ENCODE assay signal across 1 cellular context in the genomic region with DNA sequence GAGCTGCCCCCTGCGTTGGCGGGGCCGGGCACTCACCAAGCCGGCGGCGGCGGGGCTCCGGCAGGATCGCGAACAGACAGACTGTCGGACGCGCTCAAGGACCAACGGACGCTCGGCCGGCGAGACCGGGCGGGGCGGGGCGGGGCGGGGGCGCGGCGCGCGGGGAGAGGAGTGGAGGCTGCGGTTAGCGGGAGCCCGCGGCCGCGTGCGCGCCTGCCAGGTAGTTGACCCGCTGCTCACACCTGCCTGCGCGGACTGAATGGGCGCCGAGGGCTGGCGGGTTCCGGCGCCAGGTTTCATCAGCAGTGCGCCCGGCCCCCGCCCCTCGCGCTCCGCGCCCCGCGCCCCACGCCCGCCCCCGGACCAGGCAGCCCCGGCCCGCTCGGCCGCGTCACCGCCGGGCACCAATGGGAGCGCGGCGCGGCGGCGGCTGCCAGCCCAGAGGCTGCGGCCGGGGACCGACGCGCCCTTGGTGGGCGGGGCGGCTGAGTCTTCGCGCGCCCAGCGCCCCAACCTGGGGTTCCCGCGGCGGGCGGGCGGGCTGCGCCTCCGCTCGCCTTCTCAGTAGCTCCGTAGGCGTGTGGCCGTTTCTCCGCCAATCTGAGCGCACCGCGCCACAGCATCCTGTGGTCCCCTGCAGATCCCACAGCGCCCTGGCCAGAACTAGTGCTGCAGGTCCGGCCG.
TF ChIP-seq lines count a peak whose summit lies in the region.

A gene (minus strand): TSS at position 309 of the 684 bp plus-strand sequence. CDS start 59,500 bp downstream, outside the sequence.

TF ChIP-seq in HepG2, 621 proteins besides CTCF, POLR2A, EP300 and RAD21 (continued from another document and continues in another):
- no peak for TF ChIP-seq ZNF878 (CRISPR knock-in tag; IDR thresholded peaks at IDR 0.05)
- no peak for TF ChIP-seq ZNF34 (CRISPR knock-in tag; IDR thresholded peaks at IDR 0.05; ENCODE audit: borderline replicate concordance)
- TF ChIP-seq, protein P1, sequence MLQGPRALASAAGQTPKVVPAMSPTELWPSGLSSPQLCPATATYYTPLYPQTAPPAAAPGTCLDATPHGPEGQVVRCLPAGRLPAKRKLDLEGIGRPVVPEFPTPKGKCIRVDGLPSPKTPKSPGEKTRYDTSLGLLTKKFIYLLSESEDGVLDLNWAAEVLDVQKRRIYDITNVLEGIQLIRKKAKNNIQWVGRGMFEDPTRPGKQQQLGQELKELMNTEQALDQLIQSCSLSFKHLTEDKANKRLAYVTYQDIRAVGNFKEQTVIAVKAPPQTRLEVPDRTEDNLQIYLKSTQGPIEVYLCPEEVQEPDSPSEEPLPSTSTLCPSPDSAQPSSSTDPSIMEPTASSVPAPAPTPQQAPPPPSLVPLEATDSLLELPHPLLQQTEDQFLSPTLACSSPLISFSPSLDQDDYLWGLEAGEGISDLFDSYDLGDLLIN (CRISPR knock-in tag; IDR thresholded peaks at IDR 0.05; ENCODE audit: borderline replicate concordance) = peak; percentile 18; the same call in 1 of the 2 replicates
- peak; percentile 78 for TF ChIP-seq HNRNPLL (IDR thresholded peaks at IDR 0.05; ENCODE audit: low read depth, low read length, poor library complexity, severe bottlenecking)
- TF ChIP-seq, protein P2, sequence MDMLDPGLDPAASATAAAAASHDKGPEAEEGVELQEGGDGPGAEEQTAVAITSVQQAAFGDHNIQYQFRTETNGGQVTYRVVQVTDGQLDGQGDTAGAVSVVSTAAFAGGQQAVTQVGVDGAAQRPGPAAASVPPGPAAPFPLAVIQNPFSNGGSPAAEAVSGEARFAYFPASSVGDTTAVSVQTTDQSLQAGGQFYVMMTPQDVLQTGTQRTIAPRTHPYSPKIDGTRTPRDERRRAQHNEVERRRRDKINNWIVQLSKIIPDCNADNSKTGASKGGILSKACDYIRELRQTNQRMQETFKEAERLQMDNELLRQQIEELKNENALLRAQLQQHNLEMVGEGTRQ (IDR thresholded peaks at IDR 0.05; ENCODE audit: low read depth, low read length) = no peak
- TF ChIP-seq, protein P2 (CRISPR knock-in tag; IDR thresholded peaks at IDR 0.05; ENCODE audit: borderline replicate concordance) = no peak
- TF ChIP-seq ONECUT2 (CRISPR knock-in tag; IDR thresholded peaks at IDR 0.05) = no peak
- TF ChIP-seq JUND (CRISPR knock-in tag; IDR thresholded peaks at IDR 0.05) = no peak
- TF ChIP-seq, protein P3, sequence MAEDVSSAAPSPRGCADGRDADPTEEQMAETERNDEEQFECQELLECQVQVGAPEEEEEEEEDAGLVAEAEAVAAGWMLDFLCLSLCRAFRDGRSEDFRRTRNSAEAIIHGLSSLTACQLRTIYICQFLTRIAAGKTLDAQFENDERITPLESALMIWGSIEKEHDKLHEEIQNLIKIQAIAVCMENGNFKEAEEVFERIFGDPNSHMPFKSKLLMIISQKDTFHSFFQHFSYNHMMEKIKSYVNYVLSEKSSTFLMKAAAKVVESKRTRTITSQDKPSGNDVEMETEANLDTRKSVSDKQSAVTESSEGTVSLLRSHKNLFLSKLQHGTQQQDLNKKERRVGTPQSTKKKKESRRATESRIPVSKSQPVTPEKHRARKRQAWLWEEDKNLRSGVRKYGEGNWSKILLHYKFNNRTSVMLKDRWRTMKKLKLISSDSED (CRISPR knock-in tag; IDR thresholded peaks at IDR 0.05) = no peak
- no peak for TF ChIP-seq ZNF7 (CRISPR knock-in tag; IDR thresholded peaks at IDR 0.05)
- TF ChIP-seq PPARG (CRISPR knock-in tag; conservative IDR thresholded peaks at IDR 0.05) = no peak
- no peak for TF ChIP-seq ATM (IDR thresholded peaks at IDR 0.05; ENCODE audit: borderline replicate concordance)
- TF ChIP-seq, protein P4, sequence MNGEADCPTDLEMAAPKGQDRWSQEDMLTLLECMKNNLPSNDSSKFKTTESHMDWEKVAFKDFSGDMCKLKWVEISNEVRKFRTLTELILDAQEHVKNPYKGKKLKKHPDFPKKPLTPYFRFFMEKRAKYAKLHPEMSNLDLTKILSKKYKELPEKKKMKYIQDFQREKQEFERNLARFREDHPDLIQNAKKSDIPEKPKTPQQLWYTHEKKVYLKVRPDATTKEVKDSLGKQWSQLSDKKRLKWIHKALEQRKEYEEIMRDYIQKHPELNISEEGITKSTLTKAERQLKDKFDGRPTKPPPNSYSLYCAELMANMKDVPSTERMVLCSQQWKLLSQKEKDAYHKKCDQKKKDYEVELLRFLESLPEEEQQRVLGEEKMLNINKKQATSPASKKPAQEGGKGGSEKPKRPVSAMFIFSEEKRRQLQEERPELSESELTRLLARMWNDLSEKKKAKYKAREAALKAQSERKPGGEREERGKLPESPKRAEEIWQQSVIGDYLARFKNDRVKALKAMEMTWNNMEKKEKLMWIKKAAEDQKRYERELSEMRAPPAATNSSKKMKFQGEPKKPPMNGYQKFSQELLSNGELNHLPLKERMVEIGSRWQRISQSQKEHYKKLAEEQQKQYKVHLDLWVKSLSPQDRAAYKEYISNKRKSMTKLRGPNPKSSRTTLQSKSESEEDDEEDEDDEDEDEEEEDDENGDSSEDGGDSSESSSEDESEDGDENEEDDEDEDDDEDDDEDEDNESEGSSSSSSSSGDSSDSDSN (CRISPR knock-in tag; IDR thresholded peaks at IDR 0.05) = no peak
- TF ChIP-seq BORCS8-MEF2B (CRISPR knock-in tag; IDR thresholded peaks at IDR 0.05) = no peak
- no peak for TF ChIP-seq FOXA1 (IDR thresholded peaks at IDR 0.05)
- TF ChIP-seq FOXA1 (CRISPR knock-in tag; IDR thresholded peaks at IDR 0.05) = no peak
- TF ChIP-seq ZNF614 (CRISPR knock-in tag; IDR thresholded peaks at IDR 0.05; ENCODE audit: borderline replicate concordance) = no peak
- TF ChIP-seq, protein P5, sequence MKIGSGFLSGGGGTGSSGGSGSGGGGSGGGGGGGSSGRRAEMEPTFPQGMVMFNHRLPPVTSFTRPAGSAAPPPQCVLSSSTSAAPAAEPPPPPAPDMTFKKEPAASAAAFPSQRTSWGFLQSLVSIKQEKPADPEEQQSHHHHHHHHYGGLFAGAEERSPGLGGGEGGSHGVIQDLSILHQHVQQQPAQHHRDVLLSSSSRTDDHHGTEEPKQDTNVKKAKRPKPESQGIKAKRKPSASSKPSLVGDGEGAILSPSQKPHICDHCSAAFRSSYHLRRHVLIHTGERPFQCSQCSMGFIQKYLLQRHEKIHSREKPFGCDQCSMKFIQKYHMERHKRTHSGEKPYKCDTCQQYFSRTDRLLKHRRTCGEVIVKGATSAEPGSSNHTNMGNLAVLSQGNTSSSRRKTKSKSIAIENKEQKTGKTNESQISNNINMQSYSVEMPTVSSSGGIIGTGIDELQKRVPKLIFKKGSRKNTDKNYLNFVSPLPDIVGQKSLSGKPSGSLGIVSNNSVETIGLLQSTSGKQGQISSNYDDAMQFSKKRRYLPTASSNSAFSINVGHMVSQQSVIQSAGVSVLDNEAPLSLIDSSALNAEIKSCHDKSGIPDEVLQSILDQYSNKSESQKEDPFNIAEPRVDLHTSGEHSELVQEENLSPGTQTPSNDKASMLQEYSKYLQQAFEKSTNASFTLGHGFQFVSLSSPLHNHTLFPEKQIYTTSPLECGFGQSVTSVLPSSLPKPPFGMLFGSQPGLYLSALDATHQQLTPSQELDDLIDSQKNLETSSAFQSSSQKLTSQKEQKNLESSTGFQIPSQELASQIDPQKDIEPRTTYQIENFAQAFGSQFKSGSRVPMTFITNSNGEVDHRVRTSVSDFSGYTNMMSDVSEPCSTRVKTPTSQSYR (CRISPR knock-in tag; IDR thresholded peaks at IDR 0.05; ENCODE audit: borderline replicate concordance) = no peak
- no peak for TF ChIP-seq SMAD1 (CRISPR knock-in tag; IDR thresholded peaks at IDR 0.05; ENCODE audit: borderline replicate concordance, low read depth)
- TF ChIP-seq ZNF292 (CRISPR knock-in tag; IDR thresholded peaks at IDR 0.05; ENCODE audit: borderline replicate concordance, low read depth) = no peak
- TF ChIP-seq, protein P6, sequence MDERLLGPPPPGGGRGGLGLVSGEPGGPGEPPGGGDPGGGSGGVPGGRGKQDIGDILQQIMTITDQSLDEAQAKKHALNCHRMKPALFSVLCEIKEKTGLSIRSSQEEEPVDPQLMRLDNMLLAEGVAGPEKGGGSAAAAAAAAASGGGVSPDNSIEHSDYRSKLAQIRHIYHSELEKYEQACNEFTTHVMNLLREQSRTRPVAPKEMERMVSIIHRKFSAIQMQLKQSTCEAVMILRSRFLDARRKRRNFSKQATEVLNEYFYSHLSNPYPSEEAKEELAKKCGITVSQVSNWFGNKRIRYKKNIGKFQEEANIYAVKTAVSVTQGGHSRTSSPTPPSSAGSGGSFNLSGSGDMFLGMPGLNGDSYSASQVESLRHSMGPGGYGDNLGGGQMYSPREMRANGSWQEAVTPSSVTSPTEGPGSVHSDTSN (CRISPR knock-in tag; IDR thresholded peaks at IDR 0.05) = no peak
- TF ChIP-seq GABPB1 (CRISPR knock-in tag; IDR thresholded peaks at IDR 0.05) = peak; percentile 46; the same call in 1 of the 2 replicates
- TF ChIP-seq, protein P7, sequence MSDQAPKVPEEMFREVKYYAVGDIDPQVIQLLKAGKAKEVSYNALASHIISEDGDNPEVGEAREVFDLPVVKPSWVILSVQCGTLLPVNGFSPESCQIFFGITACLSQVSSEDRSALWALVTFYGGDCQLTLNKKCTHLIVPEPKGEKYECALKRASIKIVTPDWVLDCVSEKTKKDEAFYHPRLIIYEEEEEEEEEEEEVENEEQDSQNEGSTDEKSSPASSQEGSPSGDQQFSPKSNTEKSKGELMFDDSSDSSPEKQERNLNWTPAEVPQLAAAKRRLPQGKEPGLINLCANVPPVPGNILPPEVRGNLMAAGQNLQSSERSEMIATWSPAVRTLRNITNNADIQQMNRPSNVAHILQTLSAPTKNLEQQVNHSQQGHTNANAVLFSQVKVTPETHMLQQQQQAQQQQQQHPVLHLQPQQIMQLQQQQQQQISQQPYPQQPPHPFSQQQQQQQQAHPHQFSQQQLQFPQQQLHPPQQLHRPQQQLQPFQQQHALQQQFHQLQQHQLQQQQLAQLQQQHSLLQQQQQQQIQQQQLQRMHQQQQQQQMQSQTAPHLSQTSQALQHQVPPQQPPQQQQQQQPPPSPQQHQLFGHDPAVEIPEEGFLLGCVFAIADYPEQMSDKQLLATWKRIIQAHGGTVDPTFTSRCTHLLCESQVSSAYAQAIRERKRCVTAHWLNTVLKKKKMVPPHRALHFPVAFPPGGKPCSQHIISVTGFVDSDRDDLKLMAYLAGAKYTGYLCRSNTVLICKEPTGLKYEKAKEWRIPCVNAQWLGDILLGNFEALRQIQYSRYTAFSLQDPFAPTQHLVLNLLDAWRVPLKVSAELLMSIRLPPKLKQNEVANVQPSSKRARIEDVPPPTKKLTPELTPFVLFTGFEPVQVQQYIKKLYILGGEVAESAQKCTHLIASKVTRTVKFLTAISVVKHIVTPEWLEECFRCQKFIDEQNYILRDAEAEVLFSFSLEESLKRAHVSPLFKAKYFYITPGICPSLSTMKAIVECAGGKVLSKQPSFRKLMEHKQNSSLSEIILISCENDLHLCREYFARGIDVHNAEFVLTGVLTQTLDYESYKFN (CRISPR knock-in tag; conservative IDR thresholded peaks at IDR 0.05) = no peak
- TF ChIP-seq POLR2AphosphoS5 (IDR thresholded peaks at IDR 0.05; ENCODE audit: low read depth, low read length) = 0 out of 2 replicates have a peak, but pooled peaks have one; percentile 33
- no peak for TF ChIP-seq ZBTB7B (CRISPR knock-in tag; IDR thresholded peaks at IDR 0.05)
- TF ChIP-seq HMGA1 (CRISPR knock-in tag; conservative IDR thresholded peaks at IDR 0.05) = no peak
- no peak for TF ChIP-seq MBNL3 (CRISPR knock-in tag; conservative IDR thresholded peaks at IDR 0.05)
- TF ChIP-seq, protein P8, sequence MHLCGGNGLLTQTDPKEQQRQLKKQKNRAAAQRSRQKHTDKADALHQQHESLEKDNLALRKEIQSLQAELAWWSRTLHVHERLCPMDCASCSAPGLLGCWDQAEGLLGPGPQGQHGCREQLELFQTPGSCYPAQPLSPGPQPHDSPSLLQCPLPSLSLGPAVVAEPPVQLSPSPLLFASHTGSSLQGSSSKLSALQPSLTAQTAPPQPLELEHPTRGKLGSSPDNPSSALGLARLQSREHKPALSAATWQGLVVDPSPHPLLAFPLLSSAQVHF (CRISPR knock-in tag; IDR thresholded peaks at IDR 0.05) = no peak
- no peak for TF ChIP-seq ZNF652 (CRISPR knock-in tag; IDR thresholded peaks at IDR 0.05; ENCODE audit: borderline replicate concordance, low read depth)
- TF ChIP-seq, protein P9, sequence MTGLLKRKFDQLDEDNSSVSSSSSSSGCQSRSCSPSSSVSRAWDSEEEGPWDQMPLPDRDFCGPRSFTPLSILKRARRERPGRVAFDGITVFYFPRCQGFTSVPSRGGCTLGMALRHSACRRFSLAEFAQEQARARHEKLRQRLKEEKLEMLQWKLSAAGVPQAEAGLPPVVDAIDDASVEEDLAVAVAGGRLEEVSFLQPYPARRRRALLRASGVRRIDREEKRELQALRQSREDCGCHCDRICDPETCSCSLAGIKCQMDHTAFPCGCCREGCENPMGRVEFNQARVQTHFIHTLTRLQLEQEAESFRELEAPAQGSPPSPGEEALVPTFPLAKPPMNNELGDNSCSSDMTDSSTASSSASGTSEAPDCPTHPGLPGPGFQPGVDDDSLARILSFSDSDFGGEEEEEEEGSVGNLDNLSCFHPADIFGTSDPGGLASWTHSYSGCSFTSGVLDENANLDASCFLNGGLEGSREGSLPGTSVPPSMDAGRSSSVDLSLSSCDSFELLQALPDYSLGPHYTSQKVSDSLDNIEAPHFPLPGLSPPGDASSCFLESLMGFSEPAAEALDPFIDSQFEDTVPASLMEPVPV (CRISPR knock-in tag; IDR thresholded peaks at IDR 0.05) = no peak
- no peak for TF ChIP-seq DMAP1 (CRISPR knock-in tag; IDR thresholded peaks at IDR 0.05)
- no peak for TF ChIP-seq POLR2AphosphoS2 (IDR thresholded peaks at IDR 0.05; ENCODE audit: low read depth, low read length)
- TF ChIP-seq, protein P10, sequence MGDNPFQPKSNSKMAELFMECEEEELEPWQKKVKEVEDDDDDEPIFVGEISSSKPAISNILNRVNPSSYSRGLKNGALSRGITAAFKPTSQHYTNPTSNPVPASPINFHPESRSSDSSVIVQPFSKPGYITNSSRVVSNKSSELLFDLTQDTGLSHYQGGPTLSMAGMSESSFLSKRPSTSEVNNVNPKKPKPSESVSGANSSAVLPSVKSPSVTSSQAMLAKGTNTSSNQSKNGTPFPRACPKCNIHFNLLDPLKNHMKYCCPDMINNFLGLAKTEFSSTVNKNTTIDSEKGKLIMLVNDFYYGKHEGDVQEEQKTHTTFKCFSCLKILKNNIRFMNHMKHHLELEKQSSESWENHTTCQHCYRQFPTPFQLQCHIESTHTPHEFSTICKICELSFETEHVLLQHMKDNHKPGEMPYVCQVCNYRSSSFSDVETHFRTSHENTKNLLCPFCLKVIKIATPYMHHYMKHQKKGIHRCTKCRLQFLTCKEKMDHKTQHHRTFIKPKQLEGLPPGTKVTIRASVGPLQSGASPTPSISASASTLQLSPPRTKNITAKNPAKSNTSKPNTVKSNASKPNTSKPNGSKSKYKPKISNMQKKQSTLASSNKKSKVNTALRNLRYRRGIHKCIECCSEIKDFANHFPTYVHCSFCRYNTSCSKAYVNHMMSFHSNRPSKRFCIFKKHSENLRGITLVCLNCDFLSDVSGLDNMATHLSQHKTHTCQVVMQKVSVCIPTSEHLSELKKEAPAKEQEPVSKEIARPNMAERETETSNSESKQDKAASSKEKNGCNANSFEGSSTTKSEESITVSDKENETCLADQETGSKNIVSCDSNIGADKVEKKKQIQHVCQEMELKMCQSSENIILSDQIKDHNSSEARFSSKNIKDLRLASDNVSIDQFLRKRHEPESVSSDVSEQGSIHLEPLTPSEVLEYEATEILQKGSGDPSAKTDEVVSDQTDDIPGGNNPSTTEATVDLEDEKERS (CRISPR knock-in tag; IDR thresholded peaks at IDR 0.05) = no peak
- TF ChIP-seq MIXL1 (CRISPR knock-in tag; IDR thresholded peaks at IDR 0.05) = no peak
